ENCODE assay signal across 21 cellular contexts in genomic region chr5:25489834-25490538, GRCh38.
DNase-seq lines count a peak whose midpoint lies in the region; ATAC-seq, FAIRE-seq and TF ChIP-seq lines count a peak whose summit lies in the region.
"Had no signal": no experiment of that assay in that cellular context is flagged by ENCODE, and none has a peak within 500 bp of the region (broad histone marks: within the 10 kb centered on the region; RNA-seq: fewer than 3 reads in every experiment).

No MANE protein-coding gene starts in this region.

- no peak for TF ChIP-seq POLR2A in upper lobe of left lung (IDR thresholded peaks at IDR 0.05)

- 42 to 53% methylated on average over 6 of the region's 6 CpGs for WGBS in upper lobe of left lung, 2 donors

- TF ChIP-seq CTCF in epithelial cell of proximal tubule (conservative IDR thresholded peaks at IDR 0.05; ENCODE audit: low read depth, low read length) (no peak), upper lobe of left lung (IDR thresholded peaks at IDR 0.05) (no peak)

- no peaks in the 10 kb centered on the region for H3K36me3 Mint-ChIP-seq in activated T-cell treated with anti-CD3 and anti-CD28 coated beads, Interleukin-2, amount 50 U/mL, for 4 hours (ENCODE audit: insufficient read depth)
- H3K36me3 Mint-ChIP-seq: type B pancreatic cell had no signal

- peak; percentile 92 for FAIRE-seq in RCC 7860 (lab: Jason Lieb, UNC)

- DNase-seq in SKM-1 treated with dmso at 0.1 percent for 144 hours (lab: John Stamatoyannopoulos, UW; ENCODE audit: unreplicated experiment) (peak; percentile 48), SKM-1 (lab: John Stamatoyannopoulos, UW; ENCODE audit: unreplicated experiment) (no peak), RCC 7860 (ENCODE audit: low spot score) (peak; percentile 76), epithelial cell of proximal tubule (ENCODE audit: low read depth) (peak; percentile 16), upper lobe of left lung (no peak)
- DNase-seq in activated T-cell treated with anti-CD3 and anti-CD28 coated beads, Interleukin-2, amount 50 U/mL, for 4 hours = no peak
- DNase-seq in activated naive CD4-positive, alpha-beta T cell (lab: John Stamatoyannopoulos, UW) = no peak
- DNase-seq: activated CD8-positive, alpha-beta T cell treated with anti-CD3 and anti-CD28 coated beads, Interleukin-2, amount 10 ng/mL, durations not matched to agents 7 days and 5 days; adrenal gland; colonic mucosa; HFFc6; KG1; NCI-H2227 treated with DMSO at 0.1 percent for 48 hours; stimulated activated naive CD4-positive, alpha-beta T cell treated with Interleukin-2 at 50 U/mL for 16 hours had no signal

- H3K27me3 ChIP-seq in upper lobe of left lung = no peaks in the 10 kb centered on the region
- H3K27me3 ChIP-seq: adrenal gland, colonic mucosa had no signal

- H3K27ac ChIP-seq in upper lobe of left lung = peak overlapping the region in 3 of 4 donors; percentile 35 to 59 (median 54)
- H3K27ac ChIP-seq: 22Rv1, adrenal gland, C4-2B, colonic mucosa, VCaP had no signal

- H3K4me1 Mint-ChIP-seq in activated T-cell treated with anti-CD3 and anti-CD28 coated beads, Interleukin-2, amount 50 U/mL, for 4 hours (ENCODE audit: low read depth) = no peaks in the 10 kb centered on the region

- no peaks in the 10 kb centered on the region for H3K9me3 ChIP-seq in upper lobe of left lung
- H3K9me3 ChIP-seq: adrenal gland, colonic mucosa had no signal

- peak in 1 of 4 donors; percentile 77 for TF ChIP-seq EP300 in upper lobe of left lung (IDR thresholded peaks at IDR 0.05)

- H3K4me3 ChIP-seq in epithelial cell of proximal tubule (ENCODE audit: low read depth, low read length) (no peak overlapping the region), upper lobe of left lung (no peak overlapping the region)
- H3K4me3 ChIP-seq: adrenal gland, colonic mucosa had no signal

- no peak overlapping the region for H3K4me3 Mint-ChIP-seq in activated T-cell treated with anti-CD3 and anti-CD28 coated beads, Interleukin-2, amount 50 U/mL, for 4 hours
- H3K4me3 Mint-ChIP-seq: activated CD8-positive, alpha-beta T cell treated with anti-CD3 and anti-CD28 coated beads, Interleukin-2, amount 10 ng/mL, durations not matched to agents 7 days and 5 days; HFFc6; natural killer cell treated with Interleukin-12 subunit alpha and Interleukin-12 subunit beta and Interleukin-15 and Interleukin-18, amount 100 ng/mL, for 72 hours; type B pancreatic cell had no signal

- H3K36me3 ChIP-seq in upper lobe of left lung = no peaks in the 10 kb centered on the region
- H3K36me3 ChIP-seq: adrenal gland, colonic mucosa had no signal

- H3K27me3 Mint-ChIP-seq in activated T-cell treated with anti-CD3 and anti-CD28 coated beads, Interleukin-2, amount 50 U/mL, for 4 hours (ENCODE audit: low read depth) = no peaks in the 10 kb centered on the region
- H3K27me3 Mint-ChIP-seq: natural killer cell treated with Interleukin-12 subunit alpha and Interleukin-12 subunit beta and Interleukin-15 and Interleukin-18, amount 100 ng/mL, for 72 hours; progenitor cell of endocrine pancreas; type B pancreatic cell had no signal

- no peaks in the 10 kb centered on the region for H3K4me1 ChIP-seq in upper lobe of left lung
- H3K4me1 ChIP-seq: adrenal gland, colonic mucosa had no signal

- ATAC-seq in upper lobe of left lung (ENCODE audit: low FRiP score in 2 of 2) = peak in 1 of 2 donors; percentile 50
- no peak for ATAC-seq in activated T-cell treated with anti-CD3 and anti-CD28 coated beads, Interleukin-2, amount 50 U/mL, for 4 hours
- no peak for ATAC-seq in HG03457 (IDR thresholded peaks at IDR 0.05; ENCODE audit: unreplicated experiment)
- ATAC-seq: activated CD8-positive, alpha-beta T cell treated with anti-CD3 and anti-CD28 coated beads, Interleukin-2, amount 10 ng/mL, durations not matched to agents 7 days and 5 days; natural killer cell treated with Interleukin-12 subunit alpha and Interleukin-12 subunit beta and Interleukin-15 and Interleukin-18, amount 100 ng/mL, for 72 hours had no signal

- peaks cover 13% of the 10 kb centered on the region for H3K9me3 Mint-ChIP-seq in activated T-cell treated with anti-CD3 and anti-CD28 coated beads, Interleukin-2, amount 50 U/mL, for 4 hours
- H3K9me3 Mint-ChIP-seq: type B pancreatic cell had no signal

Comparison
In these comparisons a context has a peak if more than half of its experiments do, and no peak if none do; other contexts are left out.
1. DNase-seq: peak in SKM-1 treated with dmso at 0.1 percent for 144 hours (single experiment), RCC 7860 (single experiment) and epithelial cell of proximal tubule (single experiment); none in SKM-1 (single experiment), upper lobe of left lung (0 of 2), activated T-cell treated with anti-CD3 and anti-CD28 coated beads, Interleukin-2, amount 50 U/mL, for 4 hours (single experiment) and activated naive CD4-positive, alpha-beta T cell (0 of 4).